In the genomic region with DNA sequence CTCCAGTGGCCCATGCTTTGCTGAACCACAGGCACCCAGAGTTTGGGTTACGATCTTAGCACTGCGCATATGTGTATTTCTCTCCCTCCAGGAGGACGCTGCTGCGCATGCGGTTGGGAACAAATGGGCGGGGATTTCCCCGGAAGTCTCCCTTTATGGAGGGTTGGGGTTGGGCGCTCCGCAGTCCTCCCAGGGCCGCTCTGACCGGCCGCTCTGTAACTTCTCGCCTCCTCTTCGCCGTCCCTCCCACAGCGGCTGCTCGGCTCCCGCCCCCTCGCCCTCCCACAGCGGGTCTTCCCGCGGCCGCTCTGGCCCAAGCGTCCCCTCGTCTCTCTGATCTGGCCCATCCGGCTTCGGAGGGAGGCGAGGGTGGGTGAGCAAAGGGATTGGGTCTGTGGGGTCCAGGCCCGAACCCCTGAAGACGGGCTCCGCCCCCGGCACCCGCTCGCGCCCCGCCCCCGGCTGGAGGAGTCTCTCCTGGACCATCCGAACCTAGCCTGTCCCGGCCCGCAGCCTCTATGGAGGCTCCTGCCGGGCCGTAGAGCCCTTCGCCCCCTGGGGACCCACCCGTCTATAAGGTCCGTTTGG, we compare ENCODE assay signal across 1 cellular context.
TF ChIP-seq lines count a peak whose summit lies in the region.

A gene with protein sequence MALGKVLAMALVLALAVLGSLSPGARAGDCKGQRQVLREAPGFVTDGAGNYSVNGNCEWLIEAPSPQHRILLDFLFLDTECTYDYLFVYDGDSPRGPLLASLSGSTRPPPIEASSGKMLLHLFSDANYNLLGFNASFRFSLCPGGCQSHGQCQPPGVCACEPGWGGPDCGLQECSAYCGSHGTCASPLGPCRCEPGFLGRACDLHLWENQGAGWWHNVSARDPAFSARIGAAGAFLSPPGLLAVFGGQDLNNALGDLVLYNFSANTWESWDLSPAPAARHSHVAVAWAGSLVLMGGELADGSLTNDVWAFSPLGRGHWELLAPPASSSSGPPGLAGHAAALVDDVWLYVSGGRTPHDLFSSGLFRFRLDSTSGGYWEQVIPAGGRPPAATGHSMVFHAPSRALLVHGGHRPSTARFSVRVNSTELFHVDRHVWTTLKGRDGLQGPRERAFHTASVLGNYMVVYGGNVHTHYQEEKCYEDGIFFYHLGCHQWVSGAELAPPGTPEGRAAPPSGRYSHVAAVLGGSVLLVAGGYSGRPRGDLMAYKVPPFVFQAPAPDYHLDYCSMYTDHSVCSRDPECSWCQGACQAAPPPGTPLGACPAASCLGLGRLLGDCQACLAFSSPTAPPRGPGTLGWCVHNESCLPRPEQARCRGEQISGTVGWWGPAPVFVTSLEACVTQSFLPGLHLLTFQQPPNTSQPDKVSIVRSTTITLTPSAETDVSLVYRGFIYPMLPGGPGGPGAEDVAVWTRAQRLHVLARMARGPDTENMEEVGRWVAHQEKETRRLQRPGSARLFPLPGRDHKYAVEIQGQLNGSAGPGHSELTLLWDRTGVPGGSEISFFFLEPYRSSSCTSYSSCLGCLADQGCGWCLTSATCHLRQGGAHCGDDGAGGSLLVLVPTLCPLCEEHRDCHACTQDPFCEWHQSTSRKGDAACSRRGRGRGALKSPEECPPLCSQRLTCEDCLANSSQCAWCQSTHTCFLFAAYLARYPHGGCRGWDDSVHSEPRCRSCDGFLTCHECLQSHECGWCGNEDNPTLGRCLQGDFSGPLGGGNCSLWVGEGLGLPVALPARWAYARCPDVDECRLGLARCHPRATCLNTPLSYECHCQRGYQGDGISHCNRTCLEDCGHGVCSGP (N-terminal part only) (plus strand): TSS at position 328 of the 588 bp plus-strand sequence. CDS start 609 bp downstream, outside the sequence.

TF ChIP-seq in HepG2, 621 proteins besides CTCF, POLR2A, EP300 and RAD21 (continued from another document and continues in another):
- TF ChIP-seq, protein P1, sequence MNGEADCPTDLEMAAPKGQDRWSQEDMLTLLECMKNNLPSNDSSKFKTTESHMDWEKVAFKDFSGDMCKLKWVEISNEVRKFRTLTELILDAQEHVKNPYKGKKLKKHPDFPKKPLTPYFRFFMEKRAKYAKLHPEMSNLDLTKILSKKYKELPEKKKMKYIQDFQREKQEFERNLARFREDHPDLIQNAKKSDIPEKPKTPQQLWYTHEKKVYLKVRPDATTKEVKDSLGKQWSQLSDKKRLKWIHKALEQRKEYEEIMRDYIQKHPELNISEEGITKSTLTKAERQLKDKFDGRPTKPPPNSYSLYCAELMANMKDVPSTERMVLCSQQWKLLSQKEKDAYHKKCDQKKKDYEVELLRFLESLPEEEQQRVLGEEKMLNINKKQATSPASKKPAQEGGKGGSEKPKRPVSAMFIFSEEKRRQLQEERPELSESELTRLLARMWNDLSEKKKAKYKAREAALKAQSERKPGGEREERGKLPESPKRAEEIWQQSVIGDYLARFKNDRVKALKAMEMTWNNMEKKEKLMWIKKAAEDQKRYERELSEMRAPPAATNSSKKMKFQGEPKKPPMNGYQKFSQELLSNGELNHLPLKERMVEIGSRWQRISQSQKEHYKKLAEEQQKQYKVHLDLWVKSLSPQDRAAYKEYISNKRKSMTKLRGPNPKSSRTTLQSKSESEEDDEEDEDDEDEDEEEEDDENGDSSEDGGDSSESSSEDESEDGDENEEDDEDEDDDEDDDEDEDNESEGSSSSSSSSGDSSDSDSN (CRISPR knock-in tag; IDR thresholded peaks at IDR 0.05), result peak; percentile 45
- TF ChIP-seq ZNF124 (CRISPR knock-in tag; IDR thresholded peaks at IDR 0.05) (no peak), LCORL (IDR thresholded peaks at IDR 0.05) (no peak), LCORL (CRISPR knock-in tag; IDR thresholded peaks at IDR 0.05) (0 out of 2 replicates have a peak, but pooled peaks have one; percentile 7), ZNF775 (CRISPR knock-in tag; IDR thresholded peaks at IDR 0.05; ENCODE audit: borderline replicate concordance) (0 out of 2 replicates have a peak, but pooled peaks have one; percentile 40), AKAP8 (CRISPR knock-in tag; IDR thresholded peaks at IDR 0.05) (0 out of 2 replicates have a peak, but pooled peaks have one; percentile 60), ZNF460 (CRISPR knock-in tag; IDR thresholded peaks at IDR 0.05; ENCODE audit: borderline replicate concordance) (peak; percentile 18; the same call in 1 of the 2 replicates), ZSCAN25 (CRISPR knock-in tag; IDR thresholded peaks at IDR 0.05) (0 out of 2 replicates have a peak, but pooled peaks have one; percentile 25), MAZ (IDR thresholded peaks at IDR 0.05; ENCODE audit: borderline replicate concordance, low read depth, low read length) (peak; percentile 83), MAZ (CRISPR knock-in tag; IDR thresholded peaks at IDR 0.05; ENCODE audit: low read depth) (peak; percentile 44), MYNN (CRISPR knock-in tag; IDR thresholded peaks at IDR 0.05; ENCODE audit: low read depth) (0 out of 2 replicates have a peak, but pooled peaks have one; percentile 9), HES4 (CRISPR knock-in tag; IDR thresholded peaks at IDR 0.05; ENCODE audit: borderline replicate concordance) (no peak; the same call in 1 of the 2 replicates), ZNF788 (CRISPR knock-in tag; IDR thresholded peaks at IDR 0.05; ENCODE audit: borderline replicate concordance) (peak; percentile 64; the same call in 1 of the 2 replicates), ZIK1 (CRISPR knock-in tag; IDR thresholded peaks at IDR 0.05; ENCODE audit: borderline replicate concordance, low read depth) (peak; percentile 46; the same call in 1 of the 2 replicates), DNMT1 (CRISPR knock-in tag; IDR thresholded peaks at IDR 0.05) (no peak), ZNF598 (CRISPR knock-in tag; IDR thresholded peaks at IDR 0.05; ENCODE audit: borderline replicate concordance) (peak; percentile 55; the same call in 1 of the 2 replicates), HNRNPK (IDR thresholded peaks at IDR 0.05; ENCODE audit: low read depth, low read length, poor library complexity, severe bottlenecking) (peak; percentile 66), MXI1 (IDR thresholded peaks at IDR 0.05; ENCODE audit: borderline replicate concordance, low read depth, low read length) (peak; percentile 43; the same call in 1 of the 3 replicates), SPEN (CRISPR knock-in tag; IDR thresholded peaks at IDR 0.05; ENCODE audit: low read depth) (peak; percentile 89), ZFX (CRISPR knock-in tag; IDR thresholded peaks at IDR 0.05; ENCODE audit: low read depth) (peak; percentile 85), KMT2A (CRISPR knock-in tag; IDR thresholded peaks at IDR 0.05) (0 out of 2 replicates have a peak, but pooled peaks have one; percentile 56), AHR (CRISPR knock-in tag; IDR thresholded peaks at IDR 0.05) (peak; percentile 41; the same call in 1 of the 2 replicates), TAF1 (CRISPR knock-in tag; IDR thresholded peaks at IDR 0.05) (peak; percentile 80; the same call in 1 of the 2 replicates), ZNF678 (CRISPR knock-in tag; IDR thresholded peaks at IDR 0.05) (peak; percentile 60), CAMTA2 (CRISPR knock-in tag; IDR thresholded peaks at IDR 0.05; ENCODE audit: borderline replicate concordance) (0 out of 2 replicates have a peak, but pooled peaks have one; percentile 2), MAFG (CRISPR knock-in tag; IDR thresholded peaks at IDR 0.05) (no peak), POGZ (CRISPR knock-in tag; IDR thresholded peaks at IDR 0.05) (peak; percentile 65; the same call in 1 of the 2 replicates), ZNF605 (CRISPR knock-in tag; IDR thresholded peaks at IDR 0.05) (peak; percentile 62; the same call in 1 of the 2 replicates), IKZF1 (IDR thresholded peaks at IDR 0.05) (no peak), MYC (CRISPR knock-in tag; IDR thresholded peaks at IDR 0.05; ENCODE audit: borderline replicate concordance) (peak; percentile 41; the same call in 1 of the 2 replicates), SRSF4 (IDR thresholded peaks at IDR 0.05; ENCODE audit: low read depth, low read length, poor library complexity, severe bottlenecking) (no peak), ZNF205 (CRISPR knock-in tag; IDR thresholded peaks at IDR 0.05) (no peak)
- TF ChIP-seq, protein P2, sequence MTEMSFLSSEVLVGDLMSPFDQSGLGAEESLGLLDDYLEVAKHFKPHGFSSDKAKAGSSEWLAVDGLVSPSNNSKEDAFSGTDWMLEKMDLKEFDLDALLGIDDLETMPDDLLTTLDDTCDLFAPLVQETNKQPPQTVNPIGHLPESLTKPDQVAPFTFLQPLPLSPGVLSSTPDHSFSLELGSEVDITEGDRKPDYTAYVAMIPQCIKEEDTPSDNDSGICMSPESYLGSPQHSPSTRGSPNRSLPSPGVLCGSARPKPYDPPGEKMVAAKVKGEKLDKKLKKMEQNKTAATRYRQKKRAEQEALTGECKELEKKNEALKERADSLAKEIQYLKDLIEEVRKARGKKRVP (CRISPR knock-in tag; IDR thresholded peaks at IDR 0.05), result no peak
- TF ChIP-seq, protein P3, sequence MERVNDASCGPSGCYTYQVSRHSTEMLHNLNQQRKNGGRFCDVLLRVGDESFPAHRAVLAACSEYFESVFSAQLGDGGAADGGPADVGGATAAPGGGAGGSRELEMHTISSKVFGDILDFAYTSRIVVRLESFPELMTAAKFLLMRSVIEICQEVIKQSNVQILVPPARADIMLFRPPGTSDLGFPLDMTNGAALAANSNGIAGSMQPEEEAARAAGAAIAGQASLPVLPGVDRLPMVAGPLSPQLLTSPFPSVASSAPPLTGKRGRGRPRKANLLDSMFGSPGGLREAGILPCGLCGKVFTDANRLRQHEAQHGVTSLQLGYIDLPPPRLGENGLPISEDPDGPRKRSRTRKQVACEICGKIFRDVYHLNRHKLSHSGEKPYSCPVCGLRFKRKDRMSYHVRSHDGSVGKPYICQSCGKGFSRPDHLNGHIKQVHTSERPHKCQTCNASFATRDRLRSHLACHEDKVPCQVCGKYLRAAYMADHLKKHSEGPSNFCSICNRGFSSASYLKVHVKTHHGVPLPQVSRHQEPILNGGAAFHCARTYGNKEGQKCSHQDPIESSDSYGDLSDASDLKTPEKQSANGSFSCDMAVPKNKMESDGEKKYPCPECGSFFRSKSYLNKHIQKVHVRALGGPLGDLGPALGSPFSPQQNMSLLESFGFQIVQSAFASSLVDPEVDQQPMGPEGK (CRISPR knock-in tag; IDR thresholded peaks at IDR 0.05), result peak; percentile 88
- TF ChIP-seq, protein P4, sequence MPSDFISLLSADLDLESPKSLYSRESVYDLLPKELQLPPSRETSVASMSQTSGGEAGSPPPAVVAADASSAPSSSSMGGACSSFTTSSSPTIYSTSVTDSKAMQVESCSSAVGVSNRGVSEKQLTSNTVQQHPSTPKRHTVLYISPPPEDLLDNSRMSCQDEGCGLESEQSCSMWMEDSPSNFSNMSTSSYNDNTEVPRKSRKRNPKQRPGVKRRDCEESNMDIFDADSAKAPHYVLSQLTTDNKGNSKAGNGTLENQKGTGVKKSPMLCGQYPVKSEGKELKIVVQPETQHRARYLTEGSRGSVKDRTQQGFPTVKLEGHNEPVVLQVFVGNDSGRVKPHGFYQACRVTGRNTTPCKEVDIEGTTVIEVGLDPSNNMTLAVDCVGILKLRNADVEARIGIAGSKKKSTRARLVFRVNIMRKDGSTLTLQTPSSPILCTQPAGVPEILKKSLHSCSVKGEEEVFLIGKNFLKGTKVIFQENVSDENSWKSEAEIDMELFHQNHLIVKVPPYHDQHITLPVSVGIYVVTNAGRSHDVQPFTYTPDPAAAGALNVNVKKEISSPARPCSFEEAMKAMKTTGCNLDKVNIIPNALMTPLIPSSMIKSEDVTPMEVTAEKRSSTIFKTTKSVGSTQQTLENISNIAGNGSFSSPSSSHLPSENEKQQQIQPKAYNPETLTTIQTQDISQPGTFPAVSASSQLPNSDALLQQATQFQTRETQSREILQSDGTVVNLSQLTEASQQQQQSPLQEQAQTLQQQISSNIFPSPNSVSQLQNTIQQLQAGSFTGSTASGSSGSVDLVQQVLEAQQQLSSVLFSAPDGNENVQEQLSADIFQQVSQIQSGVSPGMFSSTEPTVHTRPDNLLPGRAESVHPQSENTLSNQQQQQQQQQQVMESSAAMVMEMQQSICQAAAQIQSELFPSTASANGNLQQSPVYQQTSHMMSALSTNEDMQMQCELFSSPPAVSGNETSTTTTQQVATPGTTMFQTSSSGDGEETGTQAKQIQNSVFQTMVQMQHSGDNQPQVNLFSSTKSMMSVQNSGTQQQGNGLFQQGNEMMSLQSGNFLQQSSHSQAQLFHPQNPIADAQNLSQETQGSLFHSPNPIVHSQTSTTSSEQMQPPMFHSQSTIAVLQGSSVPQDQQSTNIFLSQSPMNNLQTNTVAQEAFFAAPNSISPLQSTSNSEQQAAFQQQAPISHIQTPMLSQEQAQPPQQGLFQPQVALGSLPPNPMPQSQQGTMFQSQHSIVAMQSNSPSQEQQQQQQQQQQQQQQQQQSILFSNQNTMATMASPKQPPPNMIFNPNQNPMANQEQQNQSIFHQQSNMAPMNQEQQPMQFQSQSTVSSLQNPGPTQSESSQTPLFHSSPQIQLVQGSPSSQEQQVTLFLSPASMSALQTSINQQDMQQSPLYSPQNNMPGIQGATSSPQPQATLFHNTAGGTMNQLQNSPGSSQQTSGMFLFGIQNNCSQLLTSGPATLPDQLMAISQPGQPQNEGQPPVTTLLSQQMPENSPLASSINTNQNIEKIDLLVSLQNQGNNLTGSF (CRISPR knock-in tag; IDR thresholded peaks at IDR 0.05), result 0 out of 2 replicates have a peak, but pooled peaks have one; percentile 10
- TF ChIP-seq, protein P5, sequence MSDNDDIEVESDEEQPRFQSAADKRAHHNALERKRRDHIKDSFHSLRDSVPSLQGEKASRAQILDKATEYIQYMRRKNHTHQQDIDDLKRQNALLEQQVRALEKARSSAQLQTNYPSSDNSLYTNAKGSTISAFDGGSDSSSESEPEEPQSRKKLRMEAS (IDR thresholded peaks at IDR 0.05), result peak; percentile 62; the same call in 1 of the 2 replicates
- TF ChIP-seq, protein P6, sequence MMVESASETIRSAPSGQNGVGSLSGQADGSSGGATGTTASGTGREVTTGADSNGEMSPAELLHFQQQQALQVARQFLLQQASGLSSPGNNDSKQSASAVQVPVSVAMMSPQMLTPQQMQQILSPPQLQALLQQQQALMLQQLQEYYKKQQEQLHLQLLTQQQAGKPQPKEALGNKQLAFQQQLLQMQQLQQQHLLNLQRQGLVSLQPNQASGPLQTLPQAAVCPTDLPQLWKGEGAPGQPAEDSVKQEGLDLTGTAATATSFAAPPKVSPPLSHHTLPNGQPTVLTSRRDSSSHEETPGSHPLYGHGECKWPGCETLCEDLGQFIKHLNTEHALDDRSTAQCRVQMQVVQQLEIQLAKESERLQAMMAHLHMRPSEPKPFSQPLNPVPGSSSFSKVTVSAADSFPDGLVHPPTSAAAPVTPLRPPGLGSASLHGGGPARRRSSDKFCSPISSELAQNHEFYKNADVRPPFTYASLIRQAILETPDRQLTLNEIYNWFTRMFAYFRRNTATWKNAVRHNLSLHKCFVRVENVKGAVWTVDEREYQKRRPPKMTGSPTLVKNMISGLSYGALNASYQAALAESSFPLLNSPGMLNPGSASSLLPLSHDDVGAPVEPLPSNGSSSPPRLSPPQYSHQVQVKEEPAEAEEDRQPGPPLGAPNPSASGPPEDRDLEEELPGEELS (CRISPR knock-in tag; IDR thresholded peaks at IDR 0.05), result no peak; the same call in 1 of the 2 replicates
- TF ChIP-seq, protein P7, sequence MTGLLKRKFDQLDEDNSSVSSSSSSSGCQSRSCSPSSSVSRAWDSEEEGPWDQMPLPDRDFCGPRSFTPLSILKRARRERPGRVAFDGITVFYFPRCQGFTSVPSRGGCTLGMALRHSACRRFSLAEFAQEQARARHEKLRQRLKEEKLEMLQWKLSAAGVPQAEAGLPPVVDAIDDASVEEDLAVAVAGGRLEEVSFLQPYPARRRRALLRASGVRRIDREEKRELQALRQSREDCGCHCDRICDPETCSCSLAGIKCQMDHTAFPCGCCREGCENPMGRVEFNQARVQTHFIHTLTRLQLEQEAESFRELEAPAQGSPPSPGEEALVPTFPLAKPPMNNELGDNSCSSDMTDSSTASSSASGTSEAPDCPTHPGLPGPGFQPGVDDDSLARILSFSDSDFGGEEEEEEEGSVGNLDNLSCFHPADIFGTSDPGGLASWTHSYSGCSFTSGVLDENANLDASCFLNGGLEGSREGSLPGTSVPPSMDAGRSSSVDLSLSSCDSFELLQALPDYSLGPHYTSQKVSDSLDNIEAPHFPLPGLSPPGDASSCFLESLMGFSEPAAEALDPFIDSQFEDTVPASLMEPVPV (CRISPR knock-in tag; IDR thresholded peaks at IDR 0.05), result peak; percentile 77; the same call in 1 of the 2 replicates
